Comparison of ENCODE assay signal across 2 cellular contexts in genomic region chr19:45262570-45262969, GRCh38.
TF ChIP-seq lines count a peak whose summit lies in the region.

No MANE protein-coding gene starts in this region.

TF ChIP-seq in HEK293, 187 proteins besides CTCF, POLR2A, EP300 and RAD21:
- TF ChIP-seq ZNF623 (tag by site-specific recombination; IDR thresholded peaks at IDR 0.05) (peak; percentile 97), ZNF394 (tag by site-specific recombination; IDR thresholded peaks at IDR 0.05; ENCODE audit: borderline replicate concordance) (peak; percentile 30; the same call in 1 of the 2 replicates), ZNF777 (tag by site-specific recombination; IDR thresholded peaks at IDR 0.05; ENCODE audit: borderline replicate concordance) (no peak)

TF ChIP-seq in K562, 482 proteins besides CTCF, POLR2A, EP300 and RAD21:
- TF ChIP-seq JUND (IDR thresholded peaks at IDR 0.05; ENCODE audit: borderline replicate concordance, low read depth, low read length) (peak; percentile 63), JUND (tag; IDR thresholded peaks at IDR 0.05; ENCODE audit: borderline replicate concordance, low read depth, low read length) (peak; percentile 40; the same call in 1 of the 3 replicates), CBX3 (IDR thresholded peaks at IDR 0.05; ENCODE audit: borderline replicate concordance in 1 of 2, low read length in 2 of 2) (0 out of 3 replicates have a peak, but pooled peaks of 1 of the 2 experiments have one; percentile 4), ATF3 (IDR thresholded peaks at IDR 0.05) (peak; percentile 93), ATF3 (CRISPR knock-in tag; conservative IDR thresholded peaks at IDR 0.05) (no peak), SMARCA5 (IDR thresholded peaks at IDR 0.05) (peak; percentile 93), BCOR (IDR thresholded peaks at IDR 0.05) (peak; percentile 77), FOXA3 (CRISPR knock-in tag; conservative IDR thresholded peaks at IDR 0.05 in 1 of 2, IDR thresholded peaks at IDR 0.05 in 1 of 2) (no peak), KHSRP (IDR thresholded peaks at IDR 0.05) (no peak), KDM1A (IDR thresholded peaks at IDR 0.05) (peak; percentile 50 to 56; a peak in 3 of 4 replicates), CREB1 (IDR thresholded peaks at IDR 0.05) (no peak), CREB1 (CRISPR knock-in tag; IDR thresholded peaks at IDR 0.05) (peak; percentile 44; the same call in 1 of the 2 replicates), ATF7 (IDR thresholded peaks at IDR 0.05) (peak; percentile 93), ZNF12 (CRISPR knock-in tag; IDR thresholded peaks at IDR 0.05) (no peak), ATF1 (CRISPR knock-in tag; IDR thresholded peaks at IDR 0.05) (no peak), ATF1 (tag; IDR thresholded peaks at IDR 0.05) (peak; percentile 71), RBM25 (IDR thresholded peaks at IDR 0.05; ENCODE audit: low read depth, low read length, severe bottlenecking) (peak; percentile 95), CREM (IDR thresholded peaks at IDR 0.05; ENCODE audit: low read depth) (peak; percentile 76), TFAP4 (CRISPR knock-in tag; IDR thresholded peaks at IDR 0.05; ENCODE audit: borderline replicate concordance) (peak; percentile 52; the same call in 1 of the 2 replicates), RCOR1 (IDR thresholded peaks at IDR 0.05; ENCODE audit: borderline replicate concordance in 1 of 2, low read depth in 2 of 2, low read length in 2 of 2) (0 out of 4 replicates have a peak, but pooled peaks of 1 of the 2 experiments have one; percentile 18)
